7 cellular contexts compared by ENCODE assay signal in the genomic region with DNA sequence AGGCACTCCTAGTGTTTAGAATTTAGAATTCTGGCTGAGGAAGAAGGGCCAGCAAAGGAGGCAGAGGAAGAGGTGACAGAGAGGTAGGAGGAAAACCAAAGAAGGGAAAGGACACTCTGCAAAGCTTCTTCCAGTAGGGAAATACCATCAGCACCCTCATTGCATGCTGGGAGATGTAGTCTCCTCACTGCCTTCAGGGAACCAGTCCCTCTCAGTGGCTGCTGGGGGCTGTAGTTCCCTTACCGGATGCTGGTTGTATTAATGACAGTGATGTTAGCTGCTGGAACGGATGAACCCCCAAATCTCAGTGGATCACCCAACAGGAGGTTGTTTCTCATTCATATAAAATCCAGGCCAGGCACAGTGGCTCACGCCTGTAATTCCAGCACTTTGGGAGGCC. TPM values are rescaled to one million over a fixed set of nuclear protein-coding genes. Genes with fewer than 3 reads are reported as not detected.
DNase-seq lines count a peak whose midpoint lies in the region; ATAC-seq and TF ChIP-seq lines count a peak whose summit lies in the region.
"Had no signal": no experiment of that assay in that cellular context is flagged by ENCODE, and none has a peak within 500 bp of the region (broad histone marks: within the 10 kb centered on the region; RNA-seq: fewer than 3 reads in every experiment).

No MANE protein-coding gene starts in this region.

- peak; percentile 50 for DNase-seq in GM03348 (ENCODE audit: low spot score)
- peak; percentile 74 for DNase-seq in WERI-Rb-1
- DNase-seq in inferior parietal cortex (ENCODE audit: extremely low spot score): peak; percentile 50
- DNase-seq in ascending aorta (ENCODE audit: low spot score in 2 of 2): no peak

- no peaks in the 10 kb centered on the region for H3K9me3 ChIP-seq in WERI-Rb-1 (ENCODE audit: severe bottlenecking)
- H3K9me3 ChIP-seq in ascending aorta: no peaks in the 10 kb centered on the region

- no peaks in the 10 kb centered on the region for H3K27me3 ChIP-seq in WERI-Rb-1 (ENCODE audit: insufficient read depth, low read depth, severe bottlenecking)
- no peaks in the 10 kb centered on the region for H3K27me3 ChIP-seq in ascending aorta

- ATAC-seq in HG03432 (IDR thresholded peaks at IDR 0.05; ENCODE audit: unreplicated experiment) (peak; percentile 47), HG03159 (IDR thresholded peaks at IDR 0.05; ENCODE audit: unreplicated experiment) (no peak)

- no peak for TF ChIP-seq CTCF in WERI-Rb-1 (IDR thresholded peaks at IDR 0.05; ENCODE audit: low read depth, low read length)
- no peak for TF ChIP-seq CTCF in ascending aorta (IDR thresholded peaks at IDR 0.05)

- H3K4me1 ChIP-seq in ascending aorta: no peaks in the 10 kb centered on the region

- peaks cover 3% of the 10 kb centered on the region; the same call in 1 of the 2 replicates for H3K36me3 ChIP-seq in WERI-Rb-1
- no peaks in the 10 kb centered on the region for H3K36me3 ChIP-seq in ascending aorta

- intact Hi-C loops in ascending aorta (cut with DNase I): no loop called here

- no peak overlapping the region for H3K4me3 ChIP-seq in WERI-Rb-1 (ENCODE audit: low read depth, low read length)
- no peak overlapping the region for H3K4me3 ChIP-seq in ascending aorta

- H3K27ac ChIP-seq in WERI-Rb-1 (0 out of 2 replicates have a peak overlapping the region, but pooled peaks have one; percentile 9), ascending aorta (no peak overlapping the region)

RNA-seq across cellular contexts. Expression of gene GRIN2D, which starts 10.1 kb away (rescaled TPM):
- 0.64 TPM for total RNA-seq in ascending aorta

RNA-seq across cellular contexts. Expression of gene KDELR1, which starts 12.3 kb away (rescaled TPM):
- total RNA-seq in ascending aorta: 183 TPM

RNA-seq across cellular contexts. Expression of gene SYNGR4, which starts 39.4 kb away (rescaled TPM):
- not detected for total RNA-seq in ascending aorta
- total RNA-seq: T-helper 2 cell treated with Interferon-gamma antibody and Interleukin-4, amounts not matched to agents 100 ng/mL and 5 ng/mL, for 36 hours had no signal

RNA-seq across cellular contexts. Expression of gene TMEM143, which starts 39.9 kb away (rescaled TPM):
- total RNA-seq in ascending aorta: 25.3 TPM

RNA-seq across cellular contexts. Expression of gene GRWD1, which starts 42.2 kb away (rescaled TPM):
- total RNA-seq in ascending aorta: 16.0 TPM

Comparison
In these comparisons a context has a peak if more than half of its experiments do, and no peak if none do; other contexts are left out.
1. DNase-seq: peak in GM03348 (single experiment), WERI-Rb-1 (single experiment) and inferior parietal cortex (single experiment); none in ascending aorta (0 of 2).